In genomic region chr5:115306011-115306530, GRCh38 we compare ENCODE assay signal across 23 cellular contexts. TPM values are rescaled to one million over a fixed set of nuclear protein-coding genes. Genes with fewer than 3 reads are reported as not detected.
A peak's percentile ranks its signal among the peaks of the same experiment; 100 is the strongest.
DNase-seq lines count a peak whose midpoint lies in the region; ATAC-seq and TF ChIP-seq lines count a peak whose summit lies in the region.
"Had no signal": no experiment of that assay in that cellular context is flagged by ENCODE, and none has a peak within 500 bp of the region (broad histone marks: within the 10 kb centered on the region; RNA-seq: fewer than 3 reads in every experiment).

No MANE protein-coding gene starts in this region.

- ATAC-seq in HCT116 (no peak), esophagus mucosa (peak; percentile 95), HG02610 (IDR thresholded peaks at IDR 0.05; ENCODE audit: unreplicated experiment) (no peak), GM18873 (IDR thresholded peaks at IDR 0.05; ENCODE audit: low FRiP score, unreplicated experiment) (no peak)
- ATAC-seq: natural killer cell; Right ventricle myocardium inferior; stimulated activated memory B cell treated with anti-CD40 and anti-IgM and Interleukin-4, amounts not matched to agents 10 μg/mL and 1 μg/mL and 100 μg/mL, for 72 hours had no signal

- H3K4me1 ChIP-seq in HCT116 (ENCODE audit: control insufficient read depth in 1 of 2, insufficient read depth in 2 of 2, low read length in 2 of 2) = peaks cover 0 to 3% of the 10 kb centered on the region in 2 experiments; a peak in 1 of 4 replicates
- H3K4me1 ChIP-seq in prostate gland (replicated peaks) = no peaks in the 10 kb centered on the region
- H3K4me1 ChIP-seq: right atrium auricular region, spleen had no signal

- no peaks in the 10 kb centered on the region for H3K27me3 ChIP-seq in HCT116 (ENCODE audit: insufficient read depth, low read length)
- no peaks in the 10 kb centered on the region for H3K27me3 ChIP-seq in prostate gland (replicated peaks; ENCODE audit: insufficient read depth)
- H3K27me3 ChIP-seq: BLaER1 treated with 17β-estradiol and CSF1 and Interleukin-3, amounts not matched to agents 10 nM and 100 nM; cardiac muscle cell; right atrium auricular region had no signal

- H4K20me1 ChIP-seq in HCT116 (ENCODE audit: insufficient read depth) = no peaks in the 10 kb centered on the region
- H4K20me1 ChIP-seq: BLaER1 treated with 17β-estradiol and CSF1 and Interleukin-3, amounts not matched to agents 10 nM and 100 nM had no signal

- no peaks in the 10 kb centered on the region for H3K9me2 ChIP-seq in HCT116 (ENCODE audit: insufficient read depth)

- no peak overlapping the region for H3K9ac ChIP-seq in HCT116 (ENCODE audit: low read length)
- H3K9ac ChIP-seq: BLaER1 treated with 17β-estradiol and CSF1 and Interleukin-3, amounts not matched to agents 10 nM and 100 nM had no signal

- no peak overlapping the region for H3K4me3 ChIP-seq in HCT116 (replicated peaks in 1 of 2; ENCODE audit: low read depth in 1 of 2, low read length in 2 of 2)
- H3K4me3 ChIP-seq in prostate gland = no peak overlapping the region
- H3K4me3 ChIP-seq: BLaER1 treated with 17β-estradiol and CSF1 and Interleukin-3, amounts not matched to agents 10 nM and 100 nM; cardiac muscle cell; right atrium auricular region; spleen had no signal

- no peak for DNase-seq in HCT116 (ENCODE audit: low read depth, low spot score)
- peak; percentile 34 for DNase-seq in NCI-H526 treated with DMSO at 0.1 percent for 48 hours (lab: John Stamatoyannopoulos, UW)
- peak; percentile 56 for DNase-seq in prostate gland (ENCODE audit: low spot score)
- no peak for DNase-seq in activated naive CD4-positive, alpha-beta T cell treated with anti-CD3 and anti-CD28 coated beads, Interleukin-2, amount 50 U/mL, for 16 hours
- DNase-seq in activated CD4-positive, alpha-beta T cell treated with anti-CD3 and anti-CD28 coated beads, Interleukin-2, amount 10 ng/mL, durations not matched to agents 7 days and 5 days = no peak
- DNase-seq: activated B cell treated with CpG ODN at 0.5 μM for 24 hours; activated CD4-positive, alpha-beta T cell treated with anti-CD3 and anti-CD28 coated beads, Interleukin-2, amount 50 U/mL, for 4 hours; MV-4-11; natural killer cell; NCI-H1694; spleen; stimulated activated CD4-positive, alpha-beta T cell treated with anti-CD3 and anti-CD28 coated beads, Interleukin-2, amount 100 ng/mL, for 48 hours; T-helper 9 cell had no signal

- POLR2A ChIA-PET in HCT116 (lab: Charles Lee) = no interaction called here
- POLR2A ChIA-PET in activated CD4-positive, alpha-beta T cell treated with anti-CD3 and anti-CD28 coated beads, Interleukin-2, amount 10 ng/mL, durations not matched to agents 7 days and 5 days (lab: Charles Lee) = no interaction called here

- no peaks in the 10 kb centered on the region for H3K9me3 ChIP-seq in HCT116 (ENCODE audit: control insufficient read depth in 1 of 2, insufficient read depth in 1 of 2, low read depth in 1 of 2, low read length in 2 of 2)
- no peaks in the 10 kb centered on the region for H3K9me3 ChIP-seq in prostate gland
- H3K9me3 ChIP-seq: BLaER1 treated with 17β-estradiol and CSF1 and Interleukin-3, amounts not matched to agents 10 nM and 100 nM; right atrium auricular region; spleen had no signal

- no peak overlapping the region for H3K27ac Mint-ChIP-seq in activated CD4-positive, alpha-beta T cell treated with anti-CD3 and anti-CD28 coated beads, Interleukin-2, amount 10 ng/mL, durations not matched to agents 7 days and 5 days
- H3K27ac Mint-ChIP-seq: activated B cell treated with CpG ODN at 0.5 μM for 24 hours; activated naive CD4-positive, alpha-beta T cell treated with anti-CD3 and anti-CD28 coated beads, Interleukin-2, amount 50 U/mL, for 24 hours; activated T-helper 1 cell treated with anti-CD3 and anti-CD28 coated beads, Interleukin-12 subunit alpha, Interleukin-12 subunit beta, Interleukin-2, Interleukin-4 antibody, amounts not matched to agents 30 ng/mL and 10 ng/mL and 1 ng/mL, durations not matched to agents 14 hours and 24 hours and 36 hours; natural killer cell; stimulated activated memory B cell treated with anti-CD40 and anti-IgM and Interleukin-4, amounts not matched to agents 10 μg/mL and 1 μg/mL and 100 μg/mL, for 72 hours had no signal

- TF ChIP-seq POLR2A in HCT116 (IDR thresholded peaks at IDR 0.05; ENCODE audit: borderline replicate concordance, extremely low read depth, insufficient read depth, insufficient read length) = no peak
- TF ChIP-seq POLR2A in prostate gland (IDR thresholded peaks at IDR 0.05) = no peak

- H3K4me3 Mint-ChIP-seq in activated CD4-positive, alpha-beta T cell treated with anti-CD3 and anti-CD28 coated beads, Interleukin-2, amount 10 ng/mL, durations not matched to agents 7 days and 5 days = no peak overlapping the region
- H3K4me3 Mint-ChIP-seq: activated B cell treated with CpG ODN at 0.5 μM for 24 hours; activated naive CD4-positive, alpha-beta T cell treated with anti-CD3 and anti-CD28 coated beads, Interleukin-2, amount 50 U/mL, for 24 hours; activated T-helper 1 cell treated with anti-CD3 and anti-CD28 coated beads, Interleukin-12 subunit alpha, Interleukin-12 subunit beta, Interleukin-2, Interleukin-4 antibody, amounts not matched to agents 30 ng/mL and 10 ng/mL and 1 ng/mL, durations not matched to agents 14 hours and 24 hours and 36 hours; natural killer cell; stimulated activated memory B cell treated with anti-CD40 and anti-IgM and Interleukin-4, amounts not matched to agents 10 μg/mL and 1 μg/mL and 100 μg/mL, for 72 hours had no signal

- H3K4me1 Mint-ChIP-seq in activated CD4-positive, alpha-beta T cell treated with anti-CD3 and anti-CD28 coated beads, Interleukin-2, amount 10 ng/mL, durations not matched to agents 7 days and 5 days = no peaks in the 10 kb centered on the region
- H3K4me1 Mint-ChIP-seq: activated B cell treated with CpG ODN at 0.5 μM for 24 hours; activated naive CD4-positive, alpha-beta T cell treated with anti-CD3 and anti-CD28 coated beads, Interleukin-2, amount 50 U/mL, for 24 hours; natural killer cell; stimulated activated memory B cell treated with anti-CD40 and anti-IgM and Interleukin-4, amounts not matched to agents 10 μg/mL and 1 μg/mL and 100 μg/mL, for 72 hours had no signal

- no peak for TF ChIP-seq CTCF in HCT116 (IDR thresholded peaks at IDR 0.05 in 2 of 3, conservative IDR thresholded peaks at IDR 0.05 in 1 of 3; ENCODE audit: borderline replicate concordance in 1 of 3, insufficient read depth in 1 of 3, low read depth in 2 of 3, low read length in 2 of 3)
- no peak for TF ChIP-seq CTCF in prostate gland (IDR thresholded peaks at IDR 0.05)

- intact Hi-C loops in HCT116 (cut with micrococcal nuclease) = loop anchor here (5.0 kb wide), 1 partner anchor 761 kb away; no protein-coding TSS in a partner anchor
- intact Hi-C loops in prostate gland (cut with DNase I) = no loop called here

- RAD21 ChIA-PET in HCT116 (lab: Charles Lee; ENCODE audit: low non-redundant PET in 1 of 2, low total read pairs in 2 of 2, uncharacterized antibody in 2 of 2, unreplicated experiment in 2 of 2) = interaction anchor here in 1 of 2 experiments (0.8 kb wide), 1 partner anchor 268 kb away, joined by 4 read pairs; no protein-coding TSS in a partner anchor

- H3K9me3 Mint-ChIP-seq in activated CD4-positive, alpha-beta T cell treated with anti-CD3 and anti-CD28 coated beads, Interleukin-2, amount 10 ng/mL, durations not matched to agents 7 days and 5 days = no peaks in the 10 kb centered on the region
- H3K9me3 Mint-ChIP-seq: activated B cell treated with CpG ODN at 0.5 μM for 24 hours; activated naive CD4-positive, alpha-beta T cell treated with anti-CD3 and anti-CD28 coated beads, Interleukin-2, amount 50 U/mL, for 24 hours; activated T-helper 1 cell treated with anti-CD3 and anti-CD28 coated beads, Interleukin-12 subunit alpha, Interleukin-12 subunit beta, Interleukin-2, Interleukin-4 antibody, amounts not matched to agents 30 ng/mL and 10 ng/mL and 1 ng/mL, durations not matched to agents 14 hours and 24 hours and 36 hours; natural killer cell; stimulated activated memory B cell treated with anti-CD40 and anti-IgM and Interleukin-4, amounts not matched to agents 10 μg/mL and 1 μg/mL and 100 μg/mL, for 72 hours had no signal

- CTCF ChIA-PET in HCT116 (lab: Charles Lee) = interaction anchor here (1.8 kb wide), 1 partner anchor 269 kb away, joined by 11 read pairs; no protein-coding TSS in a partner anchor
- CTCF ChIA-PET in activated CD4-positive, alpha-beta T cell treated with anti-CD3 and anti-CD28 coated beads, Interleukin-2, amount 10 ng/mL, durations not matched to agents 7 days and 5 days (lab: Charles Lee) = interaction anchor here (0.6 to 0.7 kb wide), 2 partner anchors 11 to 262 kb away, joined by 3 read pairs; no protein-coding TSS in a partner anchor

- no peak for TF ChIP-seq RAD21 in HCT116 (IDR thresholded peaks at IDR 0.05; ENCODE audit: low read depth)

- H3K79me2 ChIP-seq in HCT116 (ENCODE audit: insufficient read depth, low read length) = no peaks in the 10 kb centered on the region

- 84% methylated on average over 1 of the region's 1 CpG for WGBS in prostate gland

- H3K36me3 ChIP-seq in HCT116 (ENCODE audit: control insufficient read depth in 1 of 2, insufficient read depth in 2 of 2, low read length in 2 of 2) (no peaks in the 10 kb centered on the region), prostate gland (no peaks in the 10 kb centered on the region)
- H3K36me3 ChIP-seq: BLaER1 treated with 17β-estradiol and CSF1 and Interleukin-3, amounts not matched to agents 10 nM and 100 nM; cardiac muscle cell; right atrium auricular region; spleen had no signal

- BruUV-seq in HCT116 (replicated peaks; lab: Mats Ljungman, UMichigan) = no TSS peak

- no peak overlapping the region for H2AFZ ChIP-seq in HCT116 (ENCODE audit: low read depth, low read length, poor library complexity, severe bottlenecking)

- peaks cover 37% of the 10 kb centered on the region for H3K27me3 Mint-ChIP-seq in activated CD4-positive, alpha-beta T cell treated with anti-CD3 and anti-CD28 coated beads, Interleukin-2, amount 10 ng/mL, durations not matched to agents 7 days and 5 days
- H3K27me3 Mint-ChIP-seq: stimulated activated memory B cell treated with anti-CD40 and anti-IgM and Interleukin-4, amounts not matched to agents 10 μg/mL and 1 μg/mL and 100 μg/mL, for 72 hours had no signal

- no peaks in the 10 kb centered on the region for H3K36me3 Mint-ChIP-seq in activated CD4-positive, alpha-beta T cell treated with anti-CD3 and anti-CD28 coated beads, Interleukin-2, amount 10 ng/mL, durations not matched to agents 7 days and 5 days (ENCODE audit: low read depth)
- H3K36me3 Mint-ChIP-seq: activated naive CD4-positive, alpha-beta T cell treated with anti-CD3 and anti-CD28 coated beads, Interleukin-2, amount 50 U/mL, for 24 hours; natural killer cell; stimulated activated memory B cell treated with anti-CD40 and anti-IgM and Interleukin-4, amounts not matched to agents 10 μg/mL and 1 μg/mL and 100 μg/mL, for 72 hours had no signal

- H3K4me2 ChIP-seq in HCT116 (ENCODE audit: low read length) = no peak overlapping the region
- H3K4me2 ChIP-seq: BLaER1 treated with 17β-estradiol and CSF1 and Interleukin-3, amounts not matched to agents 10 nM and 100 nM had no signal

- H3K27ac ChIP-seq in HCT116 (ENCODE audit: low read depth, low read length) (no peak overlapping the region), prostate gland (no peak overlapping the region)
- H3K27ac ChIP-seq: BLaER1 treated with 17β-estradiol and CSF1 and Interleukin-3, amounts not matched to agents 10 nM and 100 nM; cardiac muscle cell; right atrium auricular region; spleen had no signal

RNA-seq across cellular contexts. Expression of gene CCDC112, which starts 9.6 kb away (rescaled TPM):
- total RNA-seq in HCT116 (2021; ENCODE audit: unreplicated experiment) (13.7 TPM), esophagus mucosa (3.3 TPM), prostate gland (10 to 100 TPM in 1 of 2 donors, 1 to 10 TPM in 1; 9.4 to 12.9 TPM)
- 3.7 and 5.6 TPM in 2 replicates for polyA plus RNA-seq in HCT116 (2012)
- total RNA-seq in activated CD4-positive, alpha-beta T cell treated with anti-CD3 and anti-CD28 coated beads, Interleukin-2, amount 10 ng/mL, durations not matched to agents 7 days and 5 days = 1 to 10 TPM; 2.1 to 2.6 TPM

RNA-seq across cellular contexts. Expression of gene PGGT1B, which starts 43.4 kb away (rescaled TPM):
- total RNA-seq in HCT116 (2021; ENCODE audit: unreplicated experiment) (45.8 TPM), esophagus mucosa (38.2 TPM), prostate gland (10 to 100 TPM in 1 of 2 donors, 1 to 10 TPM in 1; 9.1 to 15.3 TPM)
- polyA plus RNA-seq in HCT116 (2012) = 10.0 and 14.8 TPM in 2 replicates
- total RNA-seq in activated CD4-positive, alpha-beta T cell treated with anti-CD3 and anti-CD28 coated beads, Interleukin-2, amount 10 ng/mL, durations not matched to agents 7 days and 5 days = 10 to 100 TPM; 43.6 to 44.5 TPM

Comparison
In these comparisons a context has a peak if more than half of its experiments do, and no peak if none do; other contexts are left out.
1. DNase-seq: peak in NCI-H526 treated with DMSO at 0.1 percent for 48 hours (single experiment) and prostate gland (single experiment); none in HCT116 (single experiment), activated naive CD4-positive, alpha-beta T cell treated with anti-CD3 and anti-CD28 coated beads, Interleukin-2, amount 50 U/mL, for 16 hours (single experiment) and activated CD4-positive, alpha-beta T cell treated with anti-CD3 and anti-CD28 coated beads, Interleukin-2, amount 10 ng/mL, durations not matched to agents 7 days and 5 days (single experiment).